2 cellular contexts compared by ENCODE assay signal in the genomic region with DNA sequence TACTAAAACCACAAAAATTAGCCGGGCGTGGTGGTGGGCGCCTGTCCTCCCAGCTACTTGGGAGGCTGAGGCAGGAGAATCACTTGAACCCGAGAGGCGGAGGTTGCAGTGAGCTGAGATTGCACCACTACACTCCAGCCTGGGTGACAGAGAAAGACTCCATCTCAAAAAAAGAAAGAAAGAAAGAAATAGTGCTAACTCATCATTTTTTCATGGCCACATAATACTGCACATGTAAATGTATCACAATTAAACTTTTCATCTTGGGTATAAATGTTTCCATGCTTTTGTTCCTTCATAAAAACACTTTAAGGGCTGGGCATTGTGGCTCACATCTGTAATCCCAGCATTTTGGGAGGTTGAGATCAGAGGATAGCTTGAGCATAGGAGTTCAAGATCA. TPM values are rescaled to one million over a fixed set of nuclear protein-coding genes. Genes with fewer than 3 reads are reported as not detected.
"Had no signal": no experiment of that assay in that cellular context is flagged by ENCODE, and none has a peak within 500 bp of the region (broad histone marks: within the 10 kb centered on the region; RNA-seq: fewer than 3 reads in every experiment).

No MANE protein-coding gene starts in this region.

RNA-seq across cellular contexts. Expression of gene ZNF423, which starts 15.9 kb away (rescaled TPM):
- total RNA-seq: natural killer cell; natural killer cell treated with Interleukin-12 subunit alpha and Interleukin-12 subunit beta and Interleukin-15 and Interleukin-18, amount 100 ng/mL, for 72 hours had no signal
